In genomic region chr2:31235504-31235902, GRCh38 we compare ENCODE assay signal across 9 cellular contexts. TPM values are rescaled to one million over a fixed set of nuclear protein-coding genes. Genes with fewer than 3 reads are reported as not detected.
A peak's percentile ranks its signal among the peaks of the same experiment; 100 is the strongest.
DNase-seq lines count a peak whose midpoint lies in the region; ATAC-seq, FAIRE-seq and TF ChIP-seq lines count a peak whose summit lies in the region.
"Had no signal": no experiment of that assay in that cellular context is flagged by ENCODE, and none has a peak within 500 bp of the region (broad histone marks: within the 10 kb centered on the region; RNA-seq: fewer than 3 reads in every experiment).

No MANE protein-coding gene starts in this region.

- dilution Hi-C loops in endothelial cell of umbilical vein (cut with MboI; ENCODE audit: extremely low pct_ligation_motif_present, low sequenced_read_pairs): no loop called here

- H3K9me1 ChIP-seq in endothelial cell of umbilical vein (replicated peaks; ENCODE audit: control insufficient read depth, extremely low read depth, insufficient read depth, low read length): no peaks in the 10 kb centered on the region

- H3K36me3 ChIP-seq in endothelial cell of umbilical vein (ENCODE audit: control insufficient read depth in 2 of 2, extremely low read depth in 1 of 2, insufficient read depth in 2 of 2, low read length in 2 of 2) (no peaks in the 10 kb centered on the region), parathyroid adenoma (ENCODE audit: control insufficient read depth, insufficient read depth, low read length) (no peaks in the 10 kb centered on the region)

- H2AFZ ChIP-seq in endothelial cell of umbilical vein (ENCODE audit: low read depth, low read length) (no peak overlapping the region), parathyroid adenoma (peak overlapping the region; percentile 17)

- BruUV-seq in endothelial cell of umbilical vein (replicated peaks; lab: Mats Ljungman, UMichigan): no TSS peak

- TF ChIP-seq CTCF in RWPE1 (conservative IDR thresholded peaks at IDR 0.05; ENCODE audit: low read depth) (no peak), endothelial cell of umbilical vein (IDR thresholded peaks at IDR 0.05; ENCODE audit: extremely low read depth in 1 of 2, insufficient read depth in 1 of 2, low read depth in 1 of 2, low read length in 2 of 2) (no peak), parathyroid adenoma (IDR thresholded peaks at IDR 0.05) (no peak)

- H3K4me2 ChIP-seq in endothelial cell of umbilical vein (ENCODE audit: insufficient read depth, low read length) (no peak overlapping the region), parathyroid adenoma (ENCODE audit: low read length) (no peak overlapping the region)

- H3K4me1 ChIP-seq in endothelial cell of umbilical vein (ENCODE audit: control insufficient read depth, extremely low read depth, insufficient read depth, low read length): peaks cover 4% of the 10 kb centered on the region
- H3K4me1 ChIP-seq in parathyroid adenoma: no peaks in the 10 kb centered on the region

- no peaks in the 10 kb centered on the region for H4K20me1 ChIP-seq in endothelial cell of umbilical vein (replicated peaks; ENCODE audit: control insufficient read depth, extremely low read depth, insufficient read depth, low read length)

- POLR2A ChIA-PET in RWPE1 (lab: Yijun Ruan, JAX; ENCODE audit: low non-redundant PET): no interaction called here
- POLR2A ChIA-PET in endothelial cell of umbilical vein (lab: Charles Lee): no interaction called here

- DNase-seq in Daoy (ENCODE audit: low read depth): peak; percentile 60
- peak; percentile 41 for DNase-seq in RWPE1 (ENCODE audit: low spot score)
- DNase-seq in endothelial cell of umbilical vein (ENCODE audit: low read depth, low spot score): peak; percentile 21
- DNase-seq in SKM-1 treated with dmso at 0.1 percent for 144 hours (lab: John Stamatoyannopoulos, UW; ENCODE audit: unreplicated experiment): no peak
- DNase-seq: posterior cingulate gyrus had no signal

- TF ChIP-seq POLR2A in endothelial cell of umbilical vein (IDR thresholded peaks at IDR 0.05; ENCODE audit: low read depth, low read length): no peak

- no peak for ATAC-seq in HG03354 (IDR thresholded peaks at IDR 0.05; ENCODE audit: poor library complexity, severe bottlenecking, unreplicated experiment)
- ATAC-seq in GM21423 (IDR thresholded peaks at IDR 0.05; ENCODE audit: unreplicated experiment): no peak
- ATAC-seq in esophagus mucosa: no peak

- H3K9ac ChIP-seq in endothelial cell of umbilical vein (replicated peaks; ENCODE audit: extremely low read depth, insufficient read depth, low read length) (no peak overlapping the region), parathyroid adenoma (no peak overlapping the region)

- peak; percentile 12 for FAIRE-seq in endothelial cell of umbilical vein (lab: Jason Lieb, UNC)

- CTCF ChIA-PET in RWPE1 (lab: Yijun Ruan, JAX): interaction anchor here (0.6 kb wide), 1 partner anchor 95 kb away, joined by 3 read pairs; no protein-coding TSS in a partner anchor
- CTCF ChIA-PET in endothelial cell of umbilical vein (lab: Charles Lee): no interaction called here

- no peaks in the 10 kb centered on the region for H3K79me2 ChIP-seq in endothelial cell of umbilical vein (ENCODE audit: control insufficient read depth, insufficient read depth, low read length)
- no peaks in the 10 kb centered on the region for H3K79me2 ChIP-seq in parathyroid adenoma

- peaks cover 6 to 11% of the 10 kb centered on the region in 2 experiments for H3K27me3 ChIP-seq in endothelial cell of umbilical vein (ENCODE audit: control insufficient read depth in 2 of 2, insufficient read depth in 2 of 2, low read length in 2 of 2)
- no peaks in the 10 kb centered on the region for H3K27me3 ChIP-seq in parathyroid adenoma (ENCODE audit: control insufficient read depth, insufficient read depth, low read length)

- H3K27ac ChIP-seq in RWPE1 (no peak overlapping the region), endothelial cell of umbilical vein (ENCODE audit: insufficient read depth, low read depth, low read length) (no peak overlapping the region), parathyroid adenoma (no peak overlapping the region)

- H3K4me3 ChIP-seq in endothelial cell of umbilical vein (replicated peaks in 1 of 3; ENCODE audit: insufficient read depth in 1 of 3, low read depth in 1 of 3, low read length in 3 of 3) (no peak overlapping the region), parathyroid adenoma (ENCODE audit: low read depth, low read length) (no peak overlapping the region)

- H3K9me3 ChIP-seq in endothelial cell of umbilical vein (replicated peaks; ENCODE audit: control insufficient read depth, insufficient read depth, low read length) (no peaks in the 10 kb centered on the region), parathyroid adenoma (ENCODE audit: control insufficient read depth, low read length) (no peaks in the 10 kb centered on the region)

- intact Hi-C loops in endothelial cell of umbilical vein (cut with micrococcal nuclease): loop anchor here (2.0 kb wide), 2 partner anchors 49 to 61 kb away; no protein-coding TSS in a partner anchor

TF ChIP-seq in endothelial cell of umbilical vein, 7 proteins besides CTCF, POLR2A, EP300 and RAD21:
- TF ChIP-seq FOS (IDR thresholded peaks at IDR 0.05; ENCODE audit: borderline replicate concordance, insufficient read depth, low read length): peak; percentile 13
- TF ChIP-seq MAX (IDR thresholded peaks at IDR 0.05; ENCODE audit: insufficient read depth, insufficient read length): no peak
- TF ChIP-seq GATA2 (IDR thresholded peaks at IDR 0.05; ENCODE audit: insufficient read depth, insufficient read length, low read depth, low read length): no peak
- no peak for TF ChIP-seq MYC (IDR thresholded peaks at IDR 0.05; ENCODE audit: low read depth, low read length)
- TF ChIP-seq POLR2AphosphoS5 (IDR thresholded peaks at IDR 0.05; ENCODE audit: insufficient read depth, low read depth, low read length): no peak
- no peak for TF ChIP-seq EZH2 (IDR thresholded peaks at IDR 0.05; ENCODE audit: borderline replicate concordance, low read depth, low read length, severe bottlenecking)
- peak; percentile 56 for TF ChIP-seq JUN (IDR thresholded peaks at IDR 0.05; ENCODE audit: borderline replicate concordance, insufficient read depth, insufficient read length, low read depth)

RNA-seq across cellular contexts. Expression of gene EHD3, which starts 1.6 kb away (rescaled TPM):
- 2.6 and 4.1 TPM in 2 replicates for total RNA-seq in Daoy (2014; rRNA removed; shearing (Covaris generic))
- total RNA-seq in endothelial cell of umbilical vein (10.7 and 12.1 TPM in 2 replicates), esophagus mucosa (43.4 TPM)
- 6.5 and 6.9 TPM in 2 replicates for polyA plus RNA-seq in endothelial cell of umbilical vein
- polyA plus RNA-seq in endothelial cell of umbilical vein (2011; cell fraction: cytosol; rRNA removed): 4.8 and 5.6 TPM in 2 replicates
- polyA plus RNA-seq in endothelial cell of umbilical vein (2011; cell fraction: nucleus; rRNA removed): 3.4 and 3.8 TPM in 2 replicates
- polyA plus RNA-seq in endothelial cell of umbilical vein (2012): 3.3 and 5.9 TPM in 2 replicates
- 10.5 and 11.9 TPM in 2 replicates for polyA minus RNA-seq in endothelial cell of umbilical vein
- not detected for polyA minus RNA-seq in endothelial cell of umbilical vein (2011; cell fraction: cytosol; rRNA and poly(A)+ RNA removed)
- polyA minus RNA-seq in endothelial cell of umbilical vein (2011; cell fraction: nucleus; rRNA and poly(A)+ RNA removed): 3.1 and 3.7 TPM in 2 replicates

RNA-seq across cellular contexts. Expression of gene CAPN14, which starts 18.2 kb away (rescaled TPM):
- total RNA-seq in Daoy (2014; rRNA removed; shearing (Covaris generic)): 0.11 TPM in 1 of 2 replicates, not detected in the other
- 0.15 and 0.23 TPM in 2 replicates for total RNA-seq in endothelial cell of umbilical vein
- polyA plus RNA-seq in endothelial cell of umbilical vein: 0.01 and 0.03 TPM in 2 replicates
- polyA plus RNA-seq in endothelial cell of umbilical vein (2011; cell fraction: cytosol; rRNA removed): 0.03 TPM in 1 of 2 replicates, not detected in the other
- 0.16 and 0.17 TPM in 2 replicates for polyA plus RNA-seq in endothelial cell of umbilical vein (2011; cell fraction: nucleus; rRNA removed)
- polyA plus RNA-seq in endothelial cell of umbilical vein (2012): 0.05 TPM in 1 of 2 replicates, not detected in the other
- 0.08 TPM in 1 of 2 replicates, not detected in the other for polyA minus RNA-seq in endothelial cell of umbilical vein
- not detected for polyA minus RNA-seq in endothelial cell of umbilical vein (2011; cell fraction: cytosol; rRNA and poly(A)+ RNA removed)
- polyA minus RNA-seq in endothelial cell of umbilical vein (2011; cell fraction: nucleus; rRNA and poly(A)+ RNA removed): 0.14 TPM in 1 of 2 replicates, not detected in the other
- 191 TPM for total RNA-seq in esophagus mucosa

Comparison
In these comparisons a context has a peak if more than half of its experiments do, and no peak if none do; other contexts are left out.
1. RNA of gene CAPN14, which starts 18.2 kb away (total RNA-seq): 191 TPM in esophagus mucosa (single experiment); 0.15 to 0.23 TPM in endothelial cell of umbilical vein and 0.11 TPM in Daoy; every median in the first group is over 100 times any median in the second.